Comparison of ENCODE assay signal across 9 cellular contexts in the genomic region with DNA sequence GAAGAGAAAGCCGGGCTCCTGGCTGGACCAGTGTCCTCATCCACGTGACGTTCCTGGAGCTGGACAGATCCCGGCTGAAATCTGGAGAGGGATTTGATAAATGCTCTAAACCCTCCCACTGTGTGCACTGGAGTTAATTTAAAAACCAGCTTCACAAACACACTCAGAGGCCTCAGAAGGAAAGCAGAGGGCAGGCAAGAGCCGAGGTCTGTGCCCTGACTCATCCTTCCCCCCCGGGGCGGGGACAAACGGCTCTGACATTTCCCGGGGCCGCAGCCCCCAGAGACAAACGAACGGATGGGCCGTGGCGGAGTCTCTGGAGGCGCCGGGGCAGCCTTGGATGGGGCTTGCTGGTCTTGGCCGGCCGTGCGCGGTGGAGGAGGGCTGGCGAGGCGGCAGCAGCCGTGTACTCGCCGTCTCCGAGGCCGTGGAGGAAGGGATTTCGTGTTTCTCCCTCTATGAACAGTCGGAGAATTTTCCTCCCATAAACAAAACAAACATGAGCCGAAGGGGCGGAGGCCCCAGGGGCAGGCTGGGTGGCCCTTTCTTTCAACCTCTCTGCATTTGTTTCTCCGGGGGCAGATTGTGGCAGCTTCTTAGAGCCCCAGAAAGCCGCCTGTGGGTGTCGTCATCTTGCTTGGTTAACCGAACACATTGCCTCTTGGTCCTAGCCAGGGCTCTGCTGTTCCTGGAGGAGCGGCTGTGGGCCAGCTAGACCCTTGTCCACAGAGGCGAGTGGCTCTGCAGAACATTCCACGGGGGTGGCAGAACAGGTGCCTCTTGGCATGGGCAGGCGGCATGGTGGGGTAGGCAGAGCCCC.
DNase-seq lines count a peak whose midpoint lies in the region; ATAC-seq and TF ChIP-seq lines count a peak whose summit lies in the region.
"Had no signal": no experiment of that assay in that cellular context is flagged by ENCODE, and none has a peak within 500 bp of the region (broad histone marks: within the 10 kb centered on the region; RNA-seq: fewer than 3 reads in every experiment).

No MANE protein-coding gene starts in this region.

- no peaks in the 10 kb centered on the region for H3K36me3 ChIP-seq in psoas muscle (ENCODE audit: insufficient read depth in 1 of 2, low read depth in 1 of 2)

- peak overlapping the region; percentile 85 for H3K4me3 Mint-ChIP-seq in CD4-positive, alpha-beta T cell
- H3K4me3 Mint-ChIP-seq in activated naive CD4-positive, alpha-beta T cell treated with anti-CD3 and anti-CD28 coated beads, Interleukin-2, amount 50 U/mL, for 24 hours = peak overlapping the region; percentile 59

- no peaks in the 10 kb centered on the region for H3K9me3 ChIP-seq in CD4-positive, alpha-beta T cell (ENCODE audit: control insufficient read depth, low read length)
- peaks cover 7% of the 10 kb centered on the region for H3K9me3 ChIP-seq in psoas muscle

- H3K27ac ChIP-seq in CD4-positive, alpha-beta T cell (ENCODE audit: low read depth, low read length) = no peak overlapping the region
- H3K27ac ChIP-seq in psoas muscle = no peak overlapping the region
- H3K27ac ChIP-seq: parathyroid adenoma had no signal

- WGBS in psoas muscle, 3 donors = 9 to 19% (median 14%) methylated on average over 33 to 39 of the region's 39 CpGs

- H3K36me3 Mint-ChIP-seq in CD4-positive, alpha-beta T cell (ENCODE audit: low read depth) = no peaks in the 10 kb centered on the region
- H3K36me3 Mint-ChIP-seq in activated naive CD4-positive, alpha-beta T cell treated with anti-CD3 and anti-CD28 coated beads, Interleukin-2, amount 50 U/mL, for 24 hours = no peaks in the 10 kb centered on the region

- no peaks in the 10 kb centered on the region for H3K27me3 ChIP-seq in CD4-positive, alpha-beta T cell (ENCODE audit: control insufficient read depth, insufficient read depth, low read length)
- peaks cover 0 to 13% (median 6%) of the 10 kb centered on the region in 3 donors for H3K27me3 ChIP-seq in psoas muscle (ENCODE audit: insufficient read depth in 3 of 3, low read length in 2 of 3)

- ATAC-seq in CD4-positive, alpha-beta T cell (ENCODE audit: poor library complexity) = peak; percentile 76
- peak; percentile 93 for ATAC-seq in left ventricle myocardium superior
- ATAC-seq in psoas muscle = peak in 3 of 4 donors; percentile 69 to 81 (median 71)
- no peak for ATAC-seq in HG02571 (IDR thresholded peaks at IDR 0.05; ENCODE audit: unreplicated experiment)
- ATAC-seq in HG03196 (IDR thresholded peaks at IDR 0.05; ENCODE audit: unreplicated experiment) = no peak

- intact Hi-C loops in CD4-positive, alpha-beta T cell (cut with DNase I, micrococcal nuclease) = loop anchor here (5.0 to 10.0 kb wide), 2 partner anchors 177 to 409 kb away; no protein-coding TSS in a partner anchor
- intact Hi-C loops in left ventricle myocardium superior (cut with micrococcal nuclease) = no loop called here
- intact Hi-C loops in psoas muscle (cut with DNase I) = no loop called here

- H3K4me1 Mint-ChIP-seq in CD4-positive, alpha-beta T cell (ENCODE audit: low read depth) = no peaks in the 10 kb centered on the region
- H3K4me1 Mint-ChIP-seq in activated naive CD4-positive, alpha-beta T cell treated with anti-CD3 and anti-CD28 coated beads, Interleukin-2, amount 50 U/mL, for 24 hours = peaks cover 5% of the 10 kb centered on the region

- H3K27me3 Mint-ChIP-seq in CD4-positive, alpha-beta T cell = peaks cover 3% of the 10 kb centered on the region
- peaks cover 7% of the 10 kb centered on the region for H3K27me3 Mint-ChIP-seq in activated naive CD4-positive, alpha-beta T cell treated with anti-CD3 and anti-CD28 coated beads, Interleukin-2, amount 50 U/mL, for 24 hours

- H3K27ac Mint-ChIP-seq in CD4-positive, alpha-beta T cell = no peak overlapping the region
- no peak overlapping the region for H3K27ac Mint-ChIP-seq in activated naive CD4-positive, alpha-beta T cell treated with anti-CD3 and anti-CD28 coated beads, Interleukin-2, amount 50 U/mL, for 24 hours

- no peaks in the 10 kb centered on the region for H3K9me3 Mint-ChIP-seq in CD4-positive, alpha-beta T cell
- no peaks in the 10 kb centered on the region for H3K9me3 Mint-ChIP-seq in activated naive CD4-positive, alpha-beta T cell treated with anti-CD3 and anti-CD28 coated beads, Interleukin-2, amount 50 U/mL, for 24 hours

- DNase-seq in CD4-positive, alpha-beta T cell = peak in 6 of 10 experiments; percentile 10 to 48 (median 26)
- DNase-seq in NOMO-1 treated with DMSO at 0.1 percent for 48 hours (lab: John Stamatoyannopoulos, UW; ENCODE audit: unreplicated experiment) = peak; percentile 35
- peak; percentile 81 for DNase-seq in left ventricle myocardium superior
- DNase-seq in psoas muscle = peak; percentile 73 to 83
- DNase-seq in NCI-H1694 (lab: John Stamatoyannopoulos, UW) = no peak

- POLR2A ChIA-PET in CD4-positive, alpha-beta T cell (lab: Charles Lee) = no interaction called here

- H3K4me3 ChIP-seq in psoas muscle = peak overlapping the region; percentile 46

- peak; percentile 13 for TF ChIP-seq CTCF in CD4-positive, alpha-beta T cell (IDR thresholded peaks at IDR 0.05)
- TF ChIP-seq CTCF in psoas muscle (IDR thresholded peaks at IDR 0.05) = peak; percentile 8

- H3K4me1 ChIP-seq in psoas muscle = no peaks in the 10 kb centered on the region
- H3K4me1 ChIP-seq: parathyroid adenoma had no signal

- CTCF ChIA-PET in CD4-positive, alpha-beta T cell (lab: Charles Lee) = no interaction called here

Comparison
In these comparisons a context has a peak if more than half of its experiments do, and no peak if none do; other contexts are left out.
1. ATAC-seq: peak in CD4-positive, alpha-beta T cell (single experiment), left ventricle myocardium superior (single experiment) and psoas muscle (3 of 4); none in HG02571 (single experiment) and HG03196 (single experiment).
2. intact Hi-C loops: an anchor here in CD4-positive, alpha-beta T cell (5.0 to 10.0 kb wide); none called in left ventricle myocardium superior and psoas muscle.